Comparison of ENCODE assay signal across 1 cellular context in genomic region chr1:183147735-183148134, GRCh38.
TF ChIP-seq lines count a peak whose summit lies in the region.

No MANE protein-coding gene starts in this region.

TF ChIP-seq in H1, 55 proteins besides CTCF, POLR2A, EP300 and RAD21:
- TF ChIP-seq CHD7 (IDR thresholded peaks at IDR 0.05; ENCODE audit: insufficient replicate concordance, low read length) (no peak), CREB1 (IDR thresholded peaks at IDR 0.05) (no peak), SIX5 (IDR thresholded peaks at IDR 0.05; ENCODE audit: low read depth, low read length) (no peak), SIN3A (conservative IDR thresholded peaks at IDR 0.05 in 1 of 2, IDR thresholded peaks at IDR 0.05 in 1 of 2; ENCODE audit: low read depth in 1 of 2, low read length in 2 of 2) (no peak), RNF2 (IDR thresholded peaks at IDR 0.05; ENCODE audit: borderline replicate concordance, low read depth, low read length, missing control alignments, poor library complexity, severe bottlenecking) (no peak), RBBP5 (IDR thresholded peaks at IDR 0.05; ENCODE audit: borderline replicate concordance, low read depth, low read length) (no peak), USF2 (IDR thresholded peaks at IDR 0.05; ENCODE audit: low read length) (no peak), BCL11A (IDR thresholded peaks at IDR 0.05; ENCODE audit: low read depth in 2 of 2, low read length in 2 of 2) (no peak), CEBPB (IDR thresholded peaks at IDR 0.05; ENCODE audit: low read depth, low read length) (no peak), KDM4A (IDR thresholded peaks at IDR 0.05; ENCODE audit: low read depth, low read length, severe bottlenecking) (no peak), TCF12 (IDR thresholded peaks at IDR 0.05; ENCODE audit: low read depth, low read length) (no peak), SP4 (IDR thresholded peaks at IDR 0.05; ENCODE audit: low read length) (no peak), BRCA1 (IDR thresholded peaks at IDR 0.05; ENCODE audit: low read depth, low read length) (no peak), CBX8 (IDR thresholded peaks at IDR 0.05; ENCODE audit: borderline replicate concordance, low read depth, low read length) (no peak), GTF2F1 (IDR thresholded peaks at IDR 0.05; ENCODE audit: borderline replicate concordance, low read depth, low read length) (no peak), ATF2 (IDR thresholded peaks at IDR 0.05; ENCODE audit: low read length) (no peak)
